In the genomic region with DNA sequence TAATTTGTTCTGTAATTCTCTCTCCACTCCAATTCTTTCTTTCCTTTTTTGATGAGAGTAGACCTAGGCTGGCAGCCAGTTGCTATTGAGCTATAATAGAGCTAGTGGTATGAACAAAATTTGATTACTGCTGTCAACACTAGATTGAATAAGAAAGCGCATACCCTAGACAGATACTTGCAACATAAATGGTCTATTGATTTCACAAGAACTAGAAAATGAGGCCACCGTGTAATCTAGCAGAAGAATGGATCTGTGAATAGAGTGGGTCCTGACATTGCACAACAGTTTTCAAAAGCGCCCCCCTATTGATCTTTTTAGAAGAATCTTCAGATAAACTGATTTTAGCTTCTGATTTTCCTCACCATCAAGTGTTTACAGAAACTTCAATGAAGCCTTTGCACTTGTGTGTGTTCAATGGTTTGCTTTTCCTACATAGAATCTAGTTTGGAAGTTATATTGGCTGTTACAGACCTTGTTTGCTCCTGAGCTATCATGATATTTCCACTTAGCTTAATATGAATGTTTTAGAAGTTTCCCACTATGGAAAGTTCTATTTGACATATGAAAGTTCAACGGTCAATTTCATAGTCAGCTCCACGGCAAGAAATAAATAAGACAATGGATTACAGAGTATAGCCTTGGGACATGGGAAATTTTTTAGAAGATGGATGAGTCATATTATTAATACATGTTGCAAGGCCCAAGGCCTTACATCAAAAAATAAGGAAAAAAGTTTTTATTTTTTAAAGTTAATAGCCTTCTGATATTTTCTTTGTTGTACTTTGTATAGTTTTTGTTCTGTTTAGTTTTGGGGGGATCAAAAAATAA, we compare ENCODE assay signal across 2 cellular contexts.
TF ChIP-seq lines count a peak whose summit lies in the region.

No MANE protein-coding gene starts in this region.

TF ChIP-seq in IMR-90, 13 proteins besides CTCF, POLR2A, EP300 and RAD21:
- TF ChIP-seq CEBPB (IDR thresholded peaks at IDR 0.05; ENCODE audit: low read depth, low read length), result peak; percentile 29; the same call in 1 of the 2 replicates
- TF ChIP-seq MAFK (IDR thresholded peaks at IDR 0.05; ENCODE audit: low read depth, low read length), result no peak
TF ChIP-seq in IMR-90: peak in this region for 1.

TF ChIP-seq in WTC11, 78 proteins besides CTCF, POLR2A, EP300 and RAD21:
- no peak for TF ChIP-seq TEAD1 (CRISPR knock-in tag; IDR thresholded peaks at IDR 0.05)
- TF ChIP-seq TP53 (CRISPR knock-in tag; IDR thresholded peaks at IDR 0.05), result no peak
- TF ChIP-seq, protein P1, sequence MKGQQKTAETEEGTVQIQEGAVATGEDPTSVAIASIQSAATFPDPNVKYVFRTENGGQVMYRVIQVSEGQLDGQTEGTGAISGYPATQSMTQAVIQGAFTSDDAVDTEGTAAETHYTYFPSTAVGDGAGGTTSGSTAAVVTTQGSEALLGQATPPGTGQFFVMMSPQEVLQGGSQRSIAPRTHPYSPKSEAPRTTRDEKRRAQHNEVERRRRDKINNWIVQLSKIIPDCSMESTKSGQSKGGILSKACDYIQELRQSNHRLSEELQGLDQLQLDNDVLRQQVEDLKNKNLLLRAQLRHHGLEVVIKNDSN (CRISPR knock-in tag; IDR thresholded peaks at IDR 0.05), result no peak
- TF ChIP-seq ZNF263 (CRISPR knock-in tag; IDR thresholded peaks at IDR 0.05; ENCODE audit: low read depth), result no peak
- TF ChIP-seq, protein P2, sequence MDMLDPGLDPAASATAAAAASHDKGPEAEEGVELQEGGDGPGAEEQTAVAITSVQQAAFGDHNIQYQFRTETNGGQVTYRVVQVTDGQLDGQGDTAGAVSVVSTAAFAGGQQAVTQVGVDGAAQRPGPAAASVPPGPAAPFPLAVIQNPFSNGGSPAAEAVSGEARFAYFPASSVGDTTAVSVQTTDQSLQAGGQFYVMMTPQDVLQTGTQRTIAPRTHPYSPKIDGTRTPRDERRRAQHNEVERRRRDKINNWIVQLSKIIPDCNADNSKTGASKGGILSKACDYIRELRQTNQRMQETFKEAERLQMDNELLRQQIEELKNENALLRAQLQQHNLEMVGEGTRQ (CRISPR knock-in tag; IDR thresholded peaks at IDR 0.05), result no peak
- TF ChIP-seq, protein P3, sequence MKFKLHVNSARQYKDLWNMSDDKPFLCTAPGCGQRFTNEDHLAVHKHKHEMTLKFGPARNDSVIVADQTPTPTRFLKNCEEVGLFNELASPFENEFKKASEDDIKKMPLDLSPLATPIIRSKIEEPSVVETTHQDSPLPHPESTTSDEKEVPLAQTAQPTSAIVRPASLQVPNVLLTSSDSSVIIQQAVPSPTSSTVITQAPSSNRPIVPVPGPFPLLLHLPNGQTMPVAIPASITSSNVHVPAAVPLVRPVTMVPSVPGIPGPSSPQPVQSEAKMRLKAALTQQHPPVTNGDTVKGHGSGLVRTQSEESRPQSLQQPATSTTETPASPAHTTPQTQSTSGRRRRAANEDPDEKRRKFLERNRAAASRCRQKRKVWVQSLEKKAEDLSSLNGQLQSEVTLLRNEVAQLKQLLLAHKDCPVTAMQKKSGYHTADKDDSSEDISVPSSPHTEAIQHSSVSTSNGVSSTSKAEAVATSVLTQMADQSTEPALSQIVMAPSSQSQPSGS (CRISPR knock-in tag; IDR thresholded peaks at IDR 0.05; ENCODE audit: borderline replicate concordance, low read depth), result no peak
- no peak for TF ChIP-seq SP1 (CRISPR knock-in tag; conservative IDR thresholded peaks at IDR 0.05)
- TF ChIP-seq GABPB1 (CRISPR knock-in tag; IDR thresholded peaks at IDR 0.05), result no peak; the same call in 1 of the 2 replicates
- no peak for TF ChIP-seq ZNF219 (CRISPR knock-in tag; IDR thresholded peaks at IDR 0.05; ENCODE audit: borderline replicate concordance)
- TF ChIP-seq JUN (CRISPR knock-in tag; IDR thresholded peaks at IDR 0.05), result no peak
- TF ChIP-seq FOXP1 (CRISPR knock-in tag; IDR thresholded peaks at IDR 0.05; ENCODE audit: borderline replicate concordance), result no peak
